Comparison of ENCODE assay signal across 10 cellular contexts in the genomic region with DNA sequence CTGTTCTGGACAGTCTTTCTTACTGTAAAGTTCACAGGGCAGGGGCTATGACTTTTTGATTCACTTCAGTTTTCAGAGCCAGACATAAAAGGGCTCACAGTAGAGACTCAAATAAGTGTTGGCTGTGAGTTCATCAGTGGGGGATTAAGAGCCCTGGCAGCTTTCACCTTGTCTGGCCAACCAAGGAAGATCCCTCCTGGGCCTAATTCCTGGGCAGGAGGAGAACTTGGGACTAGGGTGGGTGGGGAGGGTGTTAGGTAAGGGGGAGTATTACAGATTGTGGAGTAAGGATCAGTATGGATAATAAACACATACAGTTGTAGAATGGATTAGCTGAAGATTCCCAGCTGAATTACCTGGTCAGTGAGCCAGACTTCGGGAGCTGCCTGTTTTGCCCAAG. TPM values are rescaled to one million over a fixed set of nuclear protein-coding genes. Genes with fewer than 3 reads are reported as not detected.
DNase-seq lines count a peak whose midpoint lies in the region; ATAC-seq and TF ChIP-seq lines count a peak whose summit lies in the region.
"Had no signal": no experiment of that assay in that cellular context is flagged by ENCODE, and none has a peak within 500 bp of the region (broad histone marks: within the 10 kb centered on the region; RNA-seq: fewer than 3 reads in every experiment).

No MANE protein-coding gene starts in this region.

- 83% methylated on average over 1 of the region's 1 CpG for WGBS in HUES64

- no peaks in the 10 kb centered on the region for H3K9me3 Mint-ChIP-seq in chondrocyte (ENCODE audit: low read depth)
- no peaks in the 10 kb centered on the region for H3K9me3 Mint-ChIP-seq in natural killer cell treated with Interleukin-12 subunit alpha and Interleukin-12 subunit beta and Interleukin-15 and Interleukin-18, amount 100 ng/mL, for 72 hours

- H3K36me3 Mint-ChIP-seq in chondrocyte (ENCODE audit: low read depth): peaks cover 16% of the 10 kb centered on the region
- H3K36me3 Mint-ChIP-seq in natural killer cell treated with Interleukin-12 subunit alpha and Interleukin-12 subunit beta and Interleukin-15 and Interleukin-18, amount 100 ng/mL, for 72 hours: no peaks in the 10 kb centered on the region

- POLR2A ChIA-PET in AG04450 (lab: Yijun Ruan, JAX): no interaction called here

- no peaks in the 10 kb centered on the region; the same call in 1 of the 2 replicates for H3K9me3 ChIP-seq in AG04450 (ENCODE audit: control insufficient read depth, insufficient read depth, low read length)
- H3K9me3 ChIP-seq in HUES64 (ENCODE audit: insufficient read depth, low read depth, low read length): no peaks in the 10 kb centered on the region

- TF ChIP-seq CTCF in AG04450 (IDR thresholded peaks at IDR 0.05; ENCODE audit: low read depth, low read length) (no peak), chondrocyte (IDR thresholded peaks at IDR 0.05) (no peak)

- no peak overlapping the region for H3K9ac ChIP-seq in HUES64 (ENCODE audit: low read depth, low read length)

- H3K27me3 Mint-ChIP-seq in chondrocyte (ENCODE audit: low read depth): no peaks in the 10 kb centered on the region
- H3K27me3 Mint-ChIP-seq in natural killer cell treated with Interleukin-12 subunit alpha and Interleukin-12 subunit beta and Interleukin-15 and Interleukin-18, amount 100 ng/mL, for 72 hours: no peaks in the 10 kb centered on the region

- peaks cover 33% of the 10 kb centered on the region for H3K4me1 Mint-ChIP-seq in chondrocyte (ENCODE audit: low read depth)
- peaks cover 30% of the 10 kb centered on the region in 2 donors for H3K4me1 Mint-ChIP-seq in natural killer cell treated with Interleukin-12 subunit alpha and Interleukin-12 subunit beta and Interleukin-15 and Interleukin-18, amount 100 ng/mL, for 72 hours (ENCODE audit: low read depth in 2 of 2)

- H3K4me1 ChIP-seq in HUES64 (ENCODE audit: insufficient read depth, low read length): peaks cover 18% of the 10 kb centered on the region; the same call in 1 of the 2 replicates

- peak overlapping the region; percentile 85 for H3K4me3 Mint-ChIP-seq in chondrocyte (ENCODE audit: unreplicated experiment)
- peak overlapping the region; percentile 90 for H3K4me3 Mint-ChIP-seq in natural killer cell treated with Interleukin-12 subunit alpha and Interleukin-12 subunit beta and Interleukin-15 and Interleukin-18, amount 100 ng/mL, for 72 hours

- H3K27me3 ChIP-seq in AG04450 (ENCODE audit: control insufficient read depth, insufficient read depth, low read length) (no peaks in the 10 kb centered on the region), HUES64 (ENCODE audit: insufficient read depth, low read length) (no peaks in the 10 kb centered on the region)

- no peak for ATAC-seq in natural killer cell treated with Interleukin-12 subunit alpha and Interleukin-12 subunit beta and Interleukin-15 and Interleukin-18, amount 100 ng/mL, for 72 hours
- ATAC-seq in HG02588 (IDR thresholded peaks at IDR 0.05; ENCODE audit: unreplicated experiment): no peak
- no peak for ATAC-seq in GM19351 (IDR thresholded peaks at IDR 0.05; ENCODE audit: unreplicated experiment)

- DNase-seq in AG04450 (ENCODE audit: low read depth, low spot score) (no peak), chondrocyte (ENCODE audit: low spot score) (no peak), SW480 (ENCODE audit: low spot score) (no peak), NCI-H2171 (lab: John Stamatoyannopoulos, UW) (no peak)
- no peak for DNase-seq in natural killer cell treated with Interleukin-12 subunit alpha and Interleukin-12 subunit beta and Interleukin-15 and Interleukin-18, amount 100 ng/mL, for 72 hours (ENCODE audit: low spot score)
- DNase-seq: central memory CD4-positive, alpha-beta T cell; GF-D8 had no signal

- H3K27ac ChIP-seq in AG04450 (ENCODE audit: low read depth, low read length): peak overlapping the region; percentile 88
- no peak overlapping the region for H3K27ac ChIP-seq in HUES64 (ENCODE audit: low read depth, low read length)

- CTCF ChIA-PET in AG04450 (lab: Charles Lee): interaction anchor here (0.6 to 2.6 kb wide), 5 partner anchors 14 to 104 kb away, joined by 3 to 9 read pairs (median 3); no protein-coding TSS in a partner anchor

- peak overlapping the region; percentile 83; the same call in 1 of the 2 replicates for H3K4me3 ChIP-seq in AG04450 (ENCODE audit: low read depth, low read length)
- H3K4me3 ChIP-seq in HUES64 (ENCODE audit: low read length): peak overlapping the region; percentile 85

- peak overlapping the region; percentile 89 for H3K27ac Mint-ChIP-seq in chondrocyte (ENCODE audit: unreplicated experiment)
- peak overlapping the region; percentile 85 to 95 for H3K27ac Mint-ChIP-seq in natural killer cell treated with Interleukin-12 subunit alpha and Interleukin-12 subunit beta and Interleukin-15 and Interleukin-18, amount 100 ng/mL, for 72 hours

- H3K36me3 ChIP-seq in HUES64 (ENCODE audit: insufficient read depth, low read length): no peaks in the 10 kb centered on the region

RNA-seq across cellular contexts. Expression of a gene that starts 0.9 kb away (rescaled TPM):
- polyA plus RNA-seq in AG04450 (2011; rRNA removed): 11.8 and 13.7 TPM in 2 replicates
- polyA minus RNA-seq in AG04450 (2011; rRNA and poly(A)+ RNA removed): 16.3 and 24.6 TPM in 2 replicates
- polyA plus RNA-seq in HUES64 (2013, experiment 1 of 2): 17.9 TPM
- polyA plus RNA-seq in HUES64 (2013, experiment 2 of 2): 13.3 TPM
- 10.6 to 18.1 TPM (median 13.5 TPM) in 3 replicates for total RNA-seq in chondrocyte
- 10 to 100 TPM; 27.3 to 32.4 TPM for total RNA-seq in natural killer cell treated with Interleukin-12 subunit alpha and Interleukin-12 subunit beta and Interleukin-15 and Interleukin-18, amount 100 ng/mL, for 72 hours

RNA-seq across cellular contexts. Expression of a gene that starts 40.3 kb away (rescaled TPM):
- 29.6 and 37.5 TPM in 2 replicates for polyA plus RNA-seq in AG04450 (2011; rRNA removed)
- polyA minus RNA-seq in AG04450 (2011; rRNA and poly(A)+ RNA removed): 54.0 and 57.0 TPM in 2 replicates
- polyA plus RNA-seq in HUES64 (2013, experiment 1 of 2): 3.7 TPM
- 6.0 TPM for polyA plus RNA-seq in HUES64 (2013, experiment 2 of 2)
- 39.8 to 54.7 TPM (median 53.1 TPM) in 3 replicates for total RNA-seq in chondrocyte
- total RNA-seq in natural killer cell treated with Interleukin-12 subunit alpha and Interleukin-12 subunit beta and Interleukin-15 and Interleukin-18, amount 100 ng/mL, for 72 hours: 10 to 100 TPM in 1 of 2 donors, 1 to 10 TPM in 1; 8.8 to 15.7 TPM
